3 cellular contexts compared by ENCODE assay signal in the genomic region with DNA sequence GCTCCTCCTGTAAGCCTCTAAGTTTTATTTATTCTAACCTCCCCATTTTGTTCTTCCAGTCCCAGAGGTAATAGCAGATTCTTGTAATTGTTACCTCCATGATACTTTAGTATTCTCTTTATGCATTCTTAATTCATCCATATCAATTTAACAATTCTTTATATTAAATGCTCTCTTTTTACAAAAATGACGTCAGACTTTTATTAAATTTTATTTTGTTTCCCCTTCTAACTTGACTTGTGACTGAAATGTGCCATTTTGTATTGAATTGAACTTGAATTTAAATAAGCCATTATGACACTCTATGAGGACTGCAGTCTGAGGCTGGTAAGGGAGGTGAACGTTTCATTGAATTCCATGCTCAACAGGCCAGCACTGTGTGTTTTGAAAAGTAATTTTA.
TF ChIP-seq lines count a peak whose summit lies in the region.

No MANE protein-coding gene starts in this region.

TF ChIP-seq in HepG2, 621 proteins besides CTCF, POLR2A, EP300 and RAD21:
- TF ChIP-seq, protein P1, sequence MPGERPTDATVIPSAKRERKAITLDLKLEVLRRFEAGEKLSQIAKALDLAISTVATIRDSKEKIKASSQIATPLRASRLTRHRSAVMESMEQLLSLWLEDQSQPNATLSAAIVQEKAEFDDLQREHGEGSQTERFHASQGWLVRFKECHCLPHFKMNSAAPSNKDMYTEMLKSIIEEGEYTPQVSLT (CRISPR knock-in tag; IDR thresholded peaks at IDR 0.05; ENCODE audit: borderline replicate concordance, low read depth): no peak
- TF ChIP-seq REPIN1 (CRISPR knock-in tag; IDR thresholded peaks at IDR 0.05; ENCODE audit: borderline replicate concordance, low read depth) (no peak), CREB1 (IDR thresholded peaks at IDR 0.05) (peak; percentile 75), CREB1 (CRISPR knock-in tag; IDR thresholded peaks at IDR 0.05) (no peak), POLR2AphosphoS2 (IDR thresholded peaks at IDR 0.05; ENCODE audit: low read depth, low read length) (no peak), ATF7 (IDR thresholded peaks at IDR 0.05) (peak; percentile 81), ATF7 (CRISPR knock-in tag; IDR thresholded peaks at IDR 0.05) (no peak)

TF ChIP-seq in GM12878, 131 proteins besides CTCF, POLR2A, EP300 and RAD21:
- 0 out of 2 replicates have a peak, but pooled peaks have one; percentile 14 for TF ChIP-seq ATF7 (IDR thresholded peaks at IDR 0.05; ENCODE audit: low read depth)
- TF ChIP-seq TCF3 (IDR thresholded peaks at IDR 0.05; ENCODE audit: borderline replicate concordance, insufficient read depth, low read depth, low read length): no peak
TF ChIP-seq in GM12878: peak in this region for 1.

TF ChIP-seq in SK-N-SH, 30 proteins besides CTCF, POLR2A, EP300 and RAD21:
- no peak for TF ChIP-seq SMC3 (IDR thresholded peaks at IDR 0.05; ENCODE audit: low read depth, low read length)
- TF ChIP-seq, protein P2, sequence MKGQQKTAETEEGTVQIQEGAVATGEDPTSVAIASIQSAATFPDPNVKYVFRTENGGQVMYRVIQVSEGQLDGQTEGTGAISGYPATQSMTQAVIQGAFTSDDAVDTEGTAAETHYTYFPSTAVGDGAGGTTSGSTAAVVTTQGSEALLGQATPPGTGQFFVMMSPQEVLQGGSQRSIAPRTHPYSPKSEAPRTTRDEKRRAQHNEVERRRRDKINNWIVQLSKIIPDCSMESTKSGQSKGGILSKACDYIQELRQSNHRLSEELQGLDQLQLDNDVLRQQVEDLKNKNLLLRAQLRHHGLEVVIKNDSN (IDR thresholded peaks at IDR 0.05; ENCODE audit: borderline replicate concordance, low read depth): no peak
- TF ChIP-seq, protein P3, sequence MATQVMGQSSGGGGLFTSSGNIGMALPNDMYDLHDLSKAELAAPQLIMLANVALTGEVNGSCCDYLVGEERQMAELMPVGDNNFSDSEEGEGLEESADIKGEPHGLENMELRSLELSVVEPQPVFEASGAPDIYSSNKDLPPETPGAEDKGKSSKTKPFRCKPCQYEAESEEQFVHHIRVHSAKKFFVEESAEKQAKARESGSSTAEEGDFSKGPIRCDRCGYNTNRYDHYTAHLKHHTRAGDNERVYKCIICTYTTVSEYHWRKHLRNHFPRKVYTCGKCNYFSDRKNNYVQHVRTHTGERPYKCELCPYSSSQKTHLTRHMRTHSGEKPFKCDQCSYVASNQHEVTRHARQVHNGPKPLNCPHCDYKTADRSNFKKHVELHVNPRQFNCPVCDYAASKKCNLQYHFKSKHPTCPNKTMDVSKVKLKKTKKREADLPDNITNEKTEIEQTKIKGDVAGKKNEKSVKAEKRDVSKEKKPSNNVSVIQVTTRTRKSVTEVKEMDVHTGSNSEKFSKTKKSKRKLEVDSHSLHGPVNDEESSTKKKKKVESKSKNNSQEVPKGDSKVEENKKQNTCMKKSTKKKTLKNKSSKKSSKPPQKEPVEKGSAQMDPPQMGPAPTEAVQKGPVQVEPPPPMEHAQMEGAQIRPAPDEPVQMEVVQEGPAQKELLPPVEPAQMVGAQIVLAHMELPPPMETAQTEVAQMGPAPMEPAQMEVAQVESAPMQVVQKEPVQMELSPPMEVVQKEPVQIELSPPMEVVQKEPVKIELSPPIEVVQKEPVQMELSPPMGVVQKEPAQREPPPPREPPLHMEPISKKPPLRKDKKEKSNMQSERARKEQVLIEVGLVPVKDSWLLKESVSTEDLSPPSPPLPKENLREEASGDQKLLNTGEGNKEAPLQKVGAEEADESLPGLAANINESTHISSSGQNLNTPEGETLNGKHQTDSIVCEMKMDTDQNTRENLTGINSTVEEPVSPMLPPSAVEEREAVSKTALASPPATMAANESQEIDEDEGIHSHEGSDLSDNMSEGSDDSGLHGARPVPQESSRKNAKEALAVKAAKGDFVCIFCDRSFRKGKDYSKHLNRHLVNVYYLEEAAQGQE (IDR thresholded peaks at IDR 0.05; ENCODE audit: low read depth, low read length): no peak
- TF ChIP-seq TEAD4 (IDR thresholded peaks at IDR 0.05; ENCODE audit: borderline replicate concordance, insufficient read depth): no peak
- no peak for TF ChIP-seq TAF1 (IDR thresholded peaks at IDR 0.05; ENCODE audit: borderline replicate concordance, low read depth, low read length)
- TF ChIP-seq CHD2 (IDR thresholded peaks at IDR 0.05; ENCODE audit: low read length, partially characterized antibody): no peak
- TF ChIP-seq TCF12 (IDR thresholded peaks at IDR 0.05): no peak
- TF ChIP-seq, protein P4, sequence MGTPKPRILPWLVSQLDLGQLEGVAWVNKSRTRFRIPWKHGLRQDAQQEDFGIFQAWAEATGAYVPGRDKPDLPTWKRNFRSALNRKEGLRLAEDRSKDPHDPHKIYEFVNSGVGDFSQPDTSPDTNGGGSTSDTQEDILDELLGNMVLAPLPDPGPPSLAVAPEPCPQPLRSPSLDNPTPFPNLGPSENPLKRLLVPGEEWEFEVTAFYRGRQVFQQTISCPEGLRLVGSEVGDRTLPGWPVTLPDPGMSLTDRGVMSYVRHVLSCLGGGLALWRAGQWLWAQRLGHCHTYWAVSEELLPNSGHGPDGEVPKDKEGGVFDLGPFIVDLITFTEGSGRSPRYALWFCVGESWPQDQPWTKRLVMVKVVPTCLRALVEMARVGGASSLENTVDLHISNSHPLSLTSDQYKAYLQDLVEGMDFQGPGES (IDR thresholded peaks at IDR 0.05; ENCODE audit: low read depth, low read length): no peak
- no peak for TF ChIP-seq JUND (IDR thresholded peaks at IDR 0.05)
- TF ChIP-seq FOXM1 (IDR thresholded peaks at IDR 0.05; ENCODE audit: low read depth): no peak
- no peak for TF ChIP-seq POLR2AphosphoS5 (IDR thresholded peaks at IDR 0.05; ENCODE audit: low read depth, low read length)
- no peak for TF ChIP-seq YY1 (IDR thresholded peaks at IDR 0.05; ENCODE audit: low read depth)
- TF ChIP-seq NRF1 (IDR thresholded peaks at IDR 0.05; ENCODE audit: low read depth, low read length): no peak
- TF ChIP-seq, protein P5, sequence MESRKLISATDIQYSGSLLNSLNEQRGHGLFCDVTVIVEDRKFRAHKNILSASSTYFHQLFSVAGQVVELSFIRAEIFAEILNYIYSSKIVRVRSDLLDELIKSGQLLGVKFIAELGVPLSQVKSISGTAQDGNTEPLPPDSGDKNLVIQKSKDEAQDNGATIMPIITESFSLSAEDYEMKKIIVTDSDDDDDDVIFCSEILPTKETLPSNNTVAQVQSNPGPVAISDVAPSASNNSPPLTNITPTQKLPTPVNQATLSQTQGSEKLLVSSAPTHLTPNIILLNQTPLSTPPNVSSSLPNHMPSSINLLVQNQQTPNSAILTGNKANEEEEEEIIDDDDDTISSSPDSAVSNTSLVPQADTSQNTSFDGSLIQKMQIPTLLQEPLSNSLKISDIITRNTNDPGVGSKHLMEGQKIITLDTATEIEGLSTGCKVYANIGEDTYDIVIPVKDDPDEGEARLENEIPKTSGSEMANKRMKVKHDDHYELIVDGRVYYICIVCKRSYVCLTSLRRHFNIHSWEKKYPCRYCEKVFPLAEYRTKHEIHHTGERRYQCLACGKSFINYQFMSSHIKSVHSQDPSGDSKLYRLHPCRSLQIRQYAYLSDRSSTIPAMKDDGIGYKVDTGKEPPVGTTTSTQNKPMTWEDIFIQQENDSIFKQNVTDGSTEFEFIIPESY (IDR thresholded peaks at IDR 0.05; ENCODE audit: borderline replicate concordance, low read depth): no peak
- no peak for TF ChIP-seq NFIC (IDR thresholded peaks at IDR 0.05; ENCODE audit: borderline replicate concordance)
- TF ChIP-seq RCOR1 (IDR thresholded peaks at IDR 0.05; ENCODE audit: low read length): no peak
- TF ChIP-seq, protein P6, sequence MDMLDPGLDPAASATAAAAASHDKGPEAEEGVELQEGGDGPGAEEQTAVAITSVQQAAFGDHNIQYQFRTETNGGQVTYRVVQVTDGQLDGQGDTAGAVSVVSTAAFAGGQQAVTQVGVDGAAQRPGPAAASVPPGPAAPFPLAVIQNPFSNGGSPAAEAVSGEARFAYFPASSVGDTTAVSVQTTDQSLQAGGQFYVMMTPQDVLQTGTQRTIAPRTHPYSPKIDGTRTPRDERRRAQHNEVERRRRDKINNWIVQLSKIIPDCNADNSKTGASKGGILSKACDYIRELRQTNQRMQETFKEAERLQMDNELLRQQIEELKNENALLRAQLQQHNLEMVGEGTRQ (IDR thresholded peaks at IDR 0.05; ENCODE audit: borderline replicate concordance, low read depth, low read length): no peak
